In genomic region chr4:138111462-138112000, GRCh38 we compare ENCODE assay signal across 13 cellular contexts.
DNase-seq lines count a peak whose midpoint lies in the region; ATAC-seq and TF ChIP-seq lines count a peak whose summit lies in the region.
"Had no signal": no experiment of that assay in that cellular context is flagged by ENCODE, and none has a peak within 500 bp of the region (broad histone marks: within the 10 kb centered on the region; RNA-seq: fewer than 3 reads in every experiment).

No MANE protein-coding gene starts in this region.

- DNase-seq in HK-2 (ENCODE audit: unreplicated experiment) (peak; percentile 14), WTC11 (ENCODE audit: low spot score) (peak; percentile 32), foreskin melanocyte (peak; percentile 27), retinal pigment epithelial cell (ENCODE audit: low read depth) (peak; percentile 96)
- DNase-seq: activated naive CD4-positive, alpha-beta T cell treated with anti-CD3 and anti-CD28 coated beads, Interleukin-2, amount 50 U/mL, for 16 hours; NCI-H1092 treated with DMSO at 0.1 percent for 48 hours; NCI-H446 treated with DMSO at 0.1 percent for 48 hours; occipital lobe; spleen; T1000 had no signal

- no peaks in the 10 kb centered on the region for H3K27me3 Mint-ChIP-seq in WTC11 (ENCODE audit: low read depth)

- TF ChIP-seq CTCF in WTC11 (IDR thresholded peaks at IDR 0.05) (no peak), retinal pigment epithelial cell (conservative IDR thresholded peaks at IDR 0.05; ENCODE audit: low read depth, low read length) (no peak)

- CTCF ChIA-PET in WTC11 (lab: Charles Lee): interaction anchor here (1.0 to 1.6 kb wide), 2 partner anchors 9 to 21 kb away, joined by 6 to 10 read pairs; no protein-coding TSS in a partner anchor

- ATAC-seq in WTC11 (peak; percentile 77), HG03025 (IDR thresholded peaks at IDR 0.05; ENCODE audit: low FRiP score, unreplicated experiment) (no peak), HG03378 (IDR thresholded peaks at IDR 0.05; ENCODE audit: unreplicated experiment) (no peak), HG02759 (IDR thresholded peaks at IDR 0.05; ENCODE audit: unreplicated experiment) (no peak)

- H3K4me1 Mint-ChIP-seq in WTC11: peaks cover 64% of the 10 kb centered on the region

- H3K36me3 Mint-ChIP-seq in WTC11: peaks cover 30% of the 10 kb centered on the region

- POLR2A ChIA-PET in WTC11 (lab: Charles Lee): no interaction called here

- peaks cover 29% of the 10 kb centered on the region for H3K9me3 Mint-ChIP-seq in WTC11

- 0 out of 2 replicates have a peak overlapping the region, but pooled peaks have one; percentile 1 for H3K4me3 Mint-ChIP-seq in WTC11

- H3K4me3 ChIP-seq in retinal pigment epithelial cell (ENCODE audit: low read length): no peak overlapping the region
- H3K4me3 ChIP-seq: spleen had no signal

- H3K27ac Mint-ChIP-seq in WTC11: peak overlapping the region; percentile 98

TF ChIP-seq in WTC11, 78 proteins besides CTCF, POLR2A, EP300 and RAD21:
- TF ChIP-seq SOX15 (CRISPR knock-in tag; IDR thresholded peaks at IDR 0.05) (no peak), TEAD1 (CRISPR knock-in tag; IDR thresholded peaks at IDR 0.05) (peak; percentile 24; the same call in 1 of the 2 replicates), GTF2I (CRISPR knock-in tag; conservative IDR thresholded peaks at IDR 0.05) (no peak)
TF ChIP-seq in WTC11: peak in this region for 1.

Comparison
In these comparisons a context has a peak if more than half of its experiments do, and no peak if none do; other contexts are left out.
1. DNase-seq: peak in every context shown above with its lines; median percentile 96 in retinal pigment epithelial cell; 32 in WTC11; 27 in foreskin melanocyte; 14 in HK-2.